In the genomic region with DNA sequence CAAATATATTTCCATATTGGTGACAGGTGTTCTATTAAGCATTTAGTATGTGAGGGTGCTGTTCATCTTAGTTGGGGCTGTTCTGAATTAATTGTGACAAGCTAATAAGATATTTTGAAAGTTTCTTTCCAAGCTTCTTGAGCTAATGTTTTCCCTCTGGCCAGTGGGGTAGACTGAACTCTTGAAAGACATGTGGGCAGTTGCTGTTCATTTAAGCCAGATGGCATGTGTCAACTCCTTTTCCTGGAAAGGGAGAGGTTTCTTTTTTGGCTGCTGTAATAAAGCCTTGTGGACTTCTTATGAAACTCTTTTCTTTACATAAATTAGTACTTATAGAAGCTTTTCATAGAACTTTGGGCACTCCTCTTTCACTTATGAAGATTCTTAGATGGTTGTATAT, we compare ENCODE assay signal across 12 cellular contexts. TPM values are rescaled to one million over a fixed set of nuclear protein-coding genes. Genes with fewer than 3 reads are reported as not detected.
DNase-seq lines count a peak whose midpoint lies in the region; ATAC-seq and TF ChIP-seq lines count a peak whose summit lies in the region.
"Had no signal": no experiment of that assay in that cellular context is flagged by ENCODE, and none has a peak within 500 bp of the region (broad histone marks: within the 10 kb centered on the region; RNA-seq: fewer than 3 reads in every experiment).

No MANE protein-coding gene starts in this region.

- peak overlapping the region; percentile 77 for H3K27ac Mint-ChIP-seq in activated naive CD8-positive, alpha-beta T cell treated with anti-CD3 and anti-CD28 coated beads for 36 hours
- no peak overlapping the region for H3K27ac Mint-ChIP-seq in activated T-helper 1 cell treated with anti-CD3 and anti-CD28 coated beads, Interleukin-12 subunit alpha, Interleukin-12 subunit beta, Interleukin-2, Interleukin-4 antibody, amounts not matched to agents 30 ng/mL and 10 ng/mL and 1 ng/mL, durations not matched to agents 14 hours and 24 hours and 36 hours

- intact Hi-C loops in left ventricle myocardium superior (cut with micrococcal nuclease) = no loop called here
- intact Hi-C loops in activated T-helper 1 cell treated with anti-CD3 and anti-CD28 coated beads, Interleukin-12 subunit alpha, Interleukin-12 subunit beta, Interleukin-2, Interleukin-4 antibody, amounts not matched to agents 30 ng/mL and 10 ng/mL and 1 ng/mL, durations not matched to agents 14 hours and 24 hours and 36 hours (cut with micrococcal nuclease) = loop anchor here (2.0 to 5.0 kb wide), 2 partner anchors 13 to 669 kb away; no protein-coding TSS in a partner anchor

- peaks cover 71% of the 10 kb centered on the region for H3K4me1 Mint-ChIP-seq in activated naive CD8-positive, alpha-beta T cell treated with anti-CD3 and anti-CD28 coated beads for 36 hours
- peaks cover 81% of the 10 kb centered on the region for H3K4me1 Mint-ChIP-seq in activated T-helper 1 cell treated with anti-CD3 and anti-CD28 coated beads, Interleukin-12 subunit alpha, Interleukin-12 subunit beta, Interleukin-2, Interleukin-4 antibody, amounts not matched to agents 30 ng/mL and 10 ng/mL and 1 ng/mL, durations not matched to agents 14 hours and 24 hours and 36 hours (ENCODE audit: low read depth)

- peak; percentile 46 for DNase-seq in AG09309 (ENCODE audit: low read depth)
- DNase-seq in H4 (ENCODE audit: low spot score) = peak; percentile 19
- no peak for DNase-seq in activated naive CD8-positive, alpha-beta T cell treated with anti-CD3 and anti-CD28 coated beads for 36 hours
- no peak for DNase-seq in left ventricle myocardium superior
- DNase-seq in activated T-helper 1 cell treated with anti-CD3 and anti-CD28 coated beads, Interleukin-12 subunit alpha, Interleukin-12 subunit beta, Interleukin-2, Interleukin-4 antibody, amounts not matched to agents 30 ng/mL and 10 ng/mL and 1 ng/mL, durations not matched to agents 14 hours and 24 hours and 36 hours (ENCODE audit: low spot score) = no peak
- DNase-seq in NCI-H510A (lab: John Stamatoyannopoulos, UW) = no peak
- DNase-seq: activated CD8-positive, alpha-beta memory T cell treated with anti-CD3 and anti-CD28 coated beads for 24 hours; CD4-positive, alpha-beta T cell; MM.1S had no signal

- ATAC-seq in left ventricle myocardium superior = peak; percentile 85
- no peak for ATAC-seq in HG02588 (IDR thresholded peaks at IDR 0.05; ENCODE audit: unreplicated experiment)
- no peak for ATAC-seq in GM18519 (IDR thresholded peaks at IDR 0.05; ENCODE audit: low FRiP score, unreplicated experiment)

- no peak overlapping the region for H3K4me3 Mint-ChIP-seq in activated naive CD8-positive, alpha-beta T cell treated with anti-CD3 and anti-CD28 coated beads for 36 hours
- no peak overlapping the region for H3K4me3 Mint-ChIP-seq in activated T-helper 1 cell treated with anti-CD3 and anti-CD28 coated beads, Interleukin-12 subunit alpha, Interleukin-12 subunit beta, Interleukin-2, Interleukin-4 antibody, amounts not matched to agents 30 ng/mL and 10 ng/mL and 1 ng/mL, durations not matched to agents 14 hours and 24 hours and 36 hours
- H3K4me3 Mint-ChIP-seq: CD4-positive, alpha-beta T cell had no signal

- TF ChIP-seq CTCF in AG09309 (IDR thresholded peaks at IDR 0.05; ENCODE audit: control insufficient read depth, insufficient read depth, low read depth, low read length, missing control alignments) = no peak

- no peak overlapping the region for H3K4me3 ChIP-seq in AG09309 (ENCODE audit: control insufficient read depth, low read depth, low read length)
- H3K4me3 ChIP-seq: adrenal gland had no signal

- H3K9me3 Mint-ChIP-seq in activated naive CD8-positive, alpha-beta T cell treated with anti-CD3 and anti-CD28 coated beads for 36 hours = no peaks in the 10 kb centered on the region
- H3K9me3 Mint-ChIP-seq in activated T-helper 1 cell treated with anti-CD3 and anti-CD28 coated beads, Interleukin-12 subunit alpha, Interleukin-12 subunit beta, Interleukin-2, Interleukin-4 antibody, amounts not matched to agents 30 ng/mL and 10 ng/mL and 1 ng/mL, durations not matched to agents 14 hours and 24 hours and 36 hours = no peaks in the 10 kb centered on the region
- H3K9me3 Mint-ChIP-seq: CD4-positive, alpha-beta T cell had no signal

- H3K27me3 Mint-ChIP-seq in activated naive CD8-positive, alpha-beta T cell treated with anti-CD3 and anti-CD28 coated beads for 36 hours = no peaks in the 10 kb centered on the region
- H3K27me3 Mint-ChIP-seq in activated T-helper 1 cell treated with anti-CD3 and anti-CD28 coated beads, Interleukin-12 subunit alpha, Interleukin-12 subunit beta, Interleukin-2, Interleukin-4 antibody, amounts not matched to agents 30 ng/mL and 10 ng/mL and 1 ng/mL, durations not matched to agents 14 hours and 24 hours and 36 hours (ENCODE audit: insufficient read depth) = no peaks in the 10 kb centered on the region
- H3K27me3 Mint-ChIP-seq: CD4-positive, alpha-beta T cell had no signal

- H3K36me3 Mint-ChIP-seq in activated naive CD8-positive, alpha-beta T cell treated with anti-CD3 and anti-CD28 coated beads for 36 hours = peaks cover 25% of the 10 kb centered on the region
- peaks cover 19% of the 10 kb centered on the region for H3K36me3 Mint-ChIP-seq in activated T-helper 1 cell treated with anti-CD3 and anti-CD28 coated beads, Interleukin-12 subunit alpha, Interleukin-12 subunit beta, Interleukin-2, Interleukin-4 antibody, amounts not matched to agents 30 ng/mL and 10 ng/mL and 1 ng/mL, durations not matched to agents 14 hours and 24 hours and 36 hours (ENCODE audit: low read depth)

RNA-seq across cellular contexts. Expression of a gene that starts 21.7 kb away (rescaled TPM):
- 26.1 and 30.4 TPM in 2 replicates for total RNA-seq in H4 (2014; rRNA removed; shearing (Covaris generic))
- 10 to 100 TPM; 58.3 to 61.4 TPM for total RNA-seq in activated naive CD8-positive, alpha-beta T cell treated with anti-CD3 and anti-CD28 coated beads for 36 hours
- 124 TPM for total RNA-seq in left ventricle myocardium superior
- total RNA-seq in activated T-helper 1 cell treated with anti-CD3 and anti-CD28 coated beads, Interleukin-12 subunit alpha, Interleukin-12 subunit beta, Interleukin-2, Interleukin-4 antibody, amounts not matched to agents 30 ng/mL and 10 ng/mL and 1 ng/mL, durations not matched to agents 14 hours and 24 hours and 36 hours = 61.6 and 63.7 TPM in 2 replicates

Comparison
In these comparisons a context has a peak if more than half of its experiments do, and no peak if none do; other contexts are left out.
1. DNase-seq: peak in AG09309 (single experiment) and H4 (single experiment); none in activated naive CD8-positive, alpha-beta T cell treated with anti-CD3 and anti-CD28 coated beads for 36 hours (single experiment), left ventricle myocardium superior (single experiment), activated T-helper 1 cell treated with anti-CD3 and anti-CD28 coated beads, Interleukin-12 subunit alpha, Interleukin-12 subunit beta, Interleukin-2, Interleukin-4 antibody, amounts not matched to agents 30 ng/mL and 10 ng/mL and 1 ng/mL, durations not matched to agents 14 hours and 24 hours and 36 hours (single experiment) and NCI-H510A (single experiment).